Comparison of ENCODE assay signal across 1 cellular context in the genomic region with DNA sequence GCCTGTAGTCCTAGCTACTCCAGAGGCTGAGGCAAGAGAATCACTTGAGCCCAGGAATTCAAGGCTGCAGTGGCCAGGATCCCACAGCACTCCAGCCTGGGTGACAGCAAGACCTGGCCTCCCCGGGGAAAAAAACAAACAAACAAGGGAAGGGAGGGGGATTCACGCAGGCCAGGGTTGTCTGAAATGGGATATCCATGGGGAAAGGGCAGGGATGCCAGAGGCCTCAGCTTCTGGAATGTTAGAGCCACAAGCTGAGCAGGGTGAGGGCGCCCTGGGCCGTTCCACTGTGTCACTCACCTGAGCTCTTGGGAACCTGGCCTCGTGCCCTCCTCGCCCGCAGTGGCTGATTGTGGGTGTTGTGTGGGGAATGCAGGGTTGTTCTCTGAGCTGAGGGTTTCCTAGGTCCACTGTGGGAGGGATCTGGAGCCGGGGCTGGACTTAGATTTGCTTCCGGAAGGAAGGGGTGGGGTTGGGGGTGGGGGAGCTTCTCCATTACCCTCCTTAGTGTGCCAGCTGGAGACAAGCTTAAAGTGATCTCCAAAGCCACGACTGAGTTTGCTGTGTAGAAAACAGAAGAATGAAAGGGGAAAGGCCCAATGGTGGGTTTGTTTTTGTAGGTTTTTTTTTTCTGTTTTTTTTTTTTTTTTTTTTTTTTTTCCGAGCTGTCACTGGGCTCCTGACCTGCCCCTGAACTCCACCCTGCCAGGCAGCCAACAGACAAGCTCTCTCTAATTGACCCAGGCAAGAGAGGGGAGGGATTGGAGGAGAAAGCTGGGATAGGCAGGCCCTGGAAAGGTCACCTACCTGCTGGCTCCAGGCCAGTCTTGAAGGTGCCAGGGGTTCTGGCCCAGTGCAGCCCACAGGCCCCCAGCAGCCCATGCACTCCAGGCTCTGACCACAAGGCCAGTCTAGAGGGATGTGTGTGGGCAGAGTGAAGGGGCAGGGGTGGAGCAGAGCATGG.
A peak's percentile ranks its signal among the peaks of the same experiment; 100 is the strongest.
TF ChIP-seq lines count a peak whose summit lies in the region.

A gene (minus strand): TSS at position 414 of the 964 bp plus-strand sequence. CDS start 1,189 bp downstream, outside the sequence.

TF ChIP-seq in HepG2, 621 proteins besides CTCF, POLR2A, EP300 and RAD21 (continued from another document):
- 0 out of 4 replicates have a peak, but pooled peaks of 1 of the 2 experiments have one; percentile 5 for TF ChIP-seq MAFK (conservative IDR thresholded peaks at IDR 0.05 in 1 of 2, IDR thresholded peaks at IDR 0.05 in 1 of 2; ENCODE audit: low read length in 2 of 2)
- TF ChIP-seq, protein P1, sequence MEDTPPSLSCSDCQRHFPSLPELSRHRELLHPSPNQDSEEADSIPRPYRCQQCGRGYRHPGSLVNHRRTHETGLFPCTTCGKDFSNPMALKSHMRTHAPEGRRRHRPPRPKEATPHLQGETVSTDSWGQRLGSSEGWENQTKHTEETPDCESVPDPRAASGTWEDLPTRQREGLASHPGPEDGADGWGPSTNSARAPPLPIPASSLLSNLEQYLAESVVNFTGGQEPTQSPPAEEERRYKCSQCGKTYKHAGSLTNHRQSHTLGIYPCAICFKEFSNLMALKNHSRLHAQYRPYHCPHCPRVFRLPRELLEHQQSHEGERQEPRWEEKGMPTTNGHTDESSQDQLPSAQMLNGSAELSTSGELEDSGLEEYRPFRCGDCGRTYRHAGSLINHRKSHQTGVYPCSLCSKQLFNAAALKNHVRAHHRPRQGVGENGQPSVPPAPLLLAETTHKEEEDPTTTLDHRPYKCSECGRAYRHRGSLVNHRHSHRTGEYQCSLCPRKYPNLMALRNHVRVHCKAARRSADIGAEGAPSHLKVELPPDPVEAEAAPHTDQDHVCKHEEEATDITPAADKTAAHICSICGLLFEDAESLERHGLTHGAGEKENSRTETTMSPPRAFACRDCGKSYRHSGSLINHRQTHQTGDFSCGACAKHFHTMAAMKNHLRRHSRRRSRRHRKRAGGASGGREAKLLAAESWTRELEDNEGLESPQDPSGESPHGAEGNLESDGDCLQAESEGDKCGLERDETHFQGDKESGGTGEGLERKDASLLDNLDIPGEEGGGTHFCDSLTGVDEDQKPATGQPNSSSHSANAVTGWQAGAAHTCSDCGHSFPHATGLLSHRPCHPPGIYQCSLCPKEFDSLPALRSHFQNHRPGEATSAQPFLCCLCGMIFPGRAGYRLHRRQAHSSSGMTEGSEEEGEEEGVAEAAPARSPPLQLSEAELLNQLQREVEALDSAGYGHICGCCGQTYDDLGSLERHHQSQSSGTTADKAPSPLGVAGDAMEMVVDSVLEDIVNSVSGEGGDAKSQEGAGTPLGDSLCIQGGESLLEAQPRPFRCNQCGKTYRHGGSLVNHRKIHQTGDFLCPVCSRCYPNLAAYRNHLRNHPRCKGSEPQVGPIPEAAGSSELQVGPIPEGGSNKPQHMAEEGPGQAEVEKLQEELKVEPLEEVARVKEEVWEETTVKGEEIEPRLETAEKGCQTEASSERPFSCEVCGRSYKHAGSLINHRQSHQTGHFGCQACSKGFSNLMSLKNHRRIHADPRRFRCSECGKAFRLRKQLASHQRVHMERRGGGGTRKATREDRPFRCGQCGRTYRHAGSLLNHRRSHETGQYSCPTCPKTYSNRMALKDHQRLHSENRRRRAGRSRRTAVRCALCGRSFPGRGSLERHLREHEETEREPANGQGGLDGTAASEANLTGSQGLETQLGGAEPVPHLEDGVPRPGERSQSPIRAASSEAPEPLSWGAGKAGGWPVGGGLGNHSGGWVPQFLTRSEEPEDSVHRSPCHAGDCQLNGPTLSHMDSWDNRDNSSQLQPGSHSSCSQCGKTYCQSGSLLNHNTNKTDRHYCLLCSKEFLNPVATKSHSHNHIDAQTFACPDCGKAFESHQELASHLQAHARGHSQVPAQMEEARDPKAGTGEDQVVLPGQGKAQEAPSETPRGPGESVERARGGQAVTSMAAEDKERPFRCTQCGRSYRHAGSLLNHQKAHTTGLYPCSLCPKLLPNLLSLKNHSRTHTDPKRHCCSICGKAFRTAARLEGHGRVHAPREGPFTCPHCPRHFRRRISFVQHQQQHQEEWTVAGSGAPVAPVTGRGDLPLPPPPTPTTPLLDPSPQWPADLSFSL (CRISPR knock-in tag; IDR thresholded peaks at IDR 0.05), result no peak
- no peak for TF ChIP-seq SMC3 (IDR thresholded peaks at IDR 0.05; ENCODE audit: low read length)
- TF ChIP-seq ZNF878 (CRISPR knock-in tag; IDR thresholded peaks at IDR 0.05), result peak; percentile 58; the same call in 1 of the 2 replicates
- TF ChIP-seq, protein P2, sequence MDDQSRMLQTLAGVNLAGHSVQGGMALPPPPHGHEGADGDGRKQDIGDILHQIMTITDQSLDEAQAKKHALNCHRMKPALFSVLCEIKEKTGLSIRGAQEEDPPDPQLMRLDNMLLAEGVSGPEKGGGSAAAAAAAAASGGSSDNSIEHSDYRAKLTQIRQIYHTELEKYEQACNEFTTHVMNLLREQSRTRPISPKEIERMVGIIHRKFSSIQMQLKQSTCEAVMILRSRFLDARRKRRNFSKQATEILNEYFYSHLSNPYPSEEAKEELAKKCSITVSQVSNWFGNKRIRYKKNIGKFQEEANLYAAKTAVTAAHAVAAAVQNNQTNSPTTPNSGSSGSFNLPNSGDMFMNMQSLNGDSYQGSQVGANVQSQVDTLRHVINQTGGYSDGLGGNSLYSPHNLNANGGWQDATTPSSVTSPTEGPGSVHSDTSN (CRISPR knock-in tag; IDR thresholded peaks at IDR 0.05; ENCODE audit: borderline replicate concordance), result no peak
- TF ChIP-seq TP53 (CRISPR knock-in tag; conservative IDR thresholded peaks at IDR 0.05), result no peak
- peak; percentile 87; the same call in 1 of the 2 replicates for TF ChIP-seq EEA1 (CRISPR knock-in tag; IDR thresholded peaks at IDR 0.05; ENCODE audit: borderline replicate concordance)
- TF ChIP-seq ZNF282 (IDR thresholded peaks at IDR 0.05; ENCODE audit: partially characterized antibody), result no peak
- TF ChIP-seq HMG20B (CRISPR knock-in tag; conservative IDR thresholded peaks at IDR 0.05), result no peak
- peak; percentile 12; the same call in 1 of the 2 replicates for TF ChIP-seq RFXAP (CRISPR knock-in tag; IDR thresholded peaks at IDR 0.05; ENCODE audit: borderline replicate concordance)
- no peak for TF ChIP-seq ZNF782 (CRISPR knock-in tag; IDR thresholded peaks at IDR 0.05; ENCODE audit: borderline replicate concordance)
- no peak for TF ChIP-seq AHR (CRISPR knock-in tag; IDR thresholded peaks at IDR 0.05)
- no peak for TF ChIP-seq POLR2AphosphoS2 (IDR thresholded peaks at IDR 0.05; ENCODE audit: low read depth, low read length)
- TF ChIP-seq NFIB (CRISPR knock-in tag; IDR thresholded peaks at IDR 0.05; ENCODE audit: borderline replicate concordance), result no peak
- no peak for TF ChIP-seq MED13 (CRISPR knock-in tag; IDR thresholded peaks at IDR 0.05)
- peak; percentile 48; the same call in 1 of the 2 replicates for TF ChIP-seq ZNF616 (CRISPR knock-in tag; IDR thresholded peaks at IDR 0.05; ENCODE audit: low read depth)
- no peak for TF ChIP-seq ZNF569 (CRISPR knock-in tag; IDR thresholded peaks at IDR 0.05; ENCODE audit: borderline replicate concordance)
- no peak for TF ChIP-seq ISL2 (CRISPR knock-in tag; IDR thresholded peaks at IDR 0.05)
- TF ChIP-seq ZNF776 (CRISPR knock-in tag; IDR thresholded peaks at IDR 0.05), result no peak
- TF ChIP-seq AGO2 (optimal IDR thresholded peaks at IDR 0.05; ENCODE audit: low read depth, low read length), result no peak
- TF ChIP-seq RXRA (CRISPR knock-in tag; IDR thresholded peaks at IDR 0.05), result peak; percentile 79
- TF ChIP-seq ZSCAN25 (CRISPR knock-in tag; IDR thresholded peaks at IDR 0.05), result peak; percentile 83
- TF ChIP-seq, protein P3, sequence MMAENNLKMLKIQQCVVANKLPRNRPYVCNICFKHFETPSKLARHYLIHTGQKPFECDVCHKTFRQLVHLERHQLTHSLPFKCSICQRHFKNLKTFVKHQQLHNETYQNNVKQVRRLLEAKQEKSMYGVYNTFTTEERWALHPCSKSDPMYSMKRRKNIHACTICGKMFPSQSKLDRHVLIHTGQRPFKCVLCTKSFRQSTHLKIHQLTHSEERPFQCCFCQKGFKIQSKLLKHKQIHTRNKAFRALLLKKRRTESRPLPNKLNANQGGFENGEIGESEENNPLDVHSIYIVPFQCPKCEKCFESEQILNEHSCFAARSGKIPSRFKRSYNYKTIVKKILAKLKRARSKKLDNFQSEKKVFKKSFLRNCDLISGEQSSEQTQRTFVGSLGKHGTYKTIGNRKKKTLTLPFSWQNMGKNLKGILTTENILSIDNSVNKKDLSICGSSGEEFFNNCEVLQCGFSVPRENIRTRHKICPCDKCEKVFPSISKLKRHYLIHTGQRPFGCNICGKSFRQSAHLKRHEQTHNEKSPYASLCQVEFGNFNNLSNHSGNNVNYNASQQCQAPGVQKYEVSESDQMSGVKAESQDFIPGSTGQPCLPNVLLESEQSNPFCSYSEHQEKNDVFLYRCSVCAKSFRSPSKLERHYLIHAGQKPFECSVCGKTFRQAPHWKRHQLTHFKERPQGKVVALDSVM (CRISPR knock-in tag; IDR thresholded peaks at IDR 0.05), result peak; percentile 47; the same call in 1 of the 2 replicates
- no peak for TF ChIP-seq NONO (IDR thresholded peaks at IDR 0.05)
- peak; percentile 76 for TF ChIP-seq NONO (CRISPR knock-in tag; conservative IDR thresholded peaks at IDR 0.05)
- TF ChIP-seq, protein P4, sequence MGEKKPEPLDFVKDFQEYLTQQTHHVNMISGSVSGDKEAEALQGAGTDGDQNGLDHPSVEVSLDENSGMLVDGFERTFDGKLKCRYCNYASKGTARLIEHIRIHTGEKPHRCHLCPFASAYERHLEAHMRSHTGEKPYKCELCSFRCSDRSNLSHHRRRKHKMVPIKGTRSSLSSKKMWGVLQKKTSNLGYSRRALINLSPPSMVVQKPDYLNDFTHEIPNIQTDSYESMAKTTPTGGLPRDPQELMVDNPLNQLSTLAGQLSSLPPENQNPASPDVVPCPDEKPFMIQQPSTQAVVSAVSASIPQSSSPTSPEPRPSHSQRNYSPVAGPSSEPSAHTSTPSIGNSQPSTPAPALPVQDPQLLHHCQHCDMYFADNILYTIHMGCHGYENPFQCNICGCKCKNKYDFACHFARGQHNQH (CRISPR knock-in tag; IDR thresholded peaks at IDR 0.05), result no peak; the same call in 1 of the 2 replicates
- no peak for TF ChIP-seq PRPF4 (IDR thresholded peaks at IDR 0.05; ENCODE audit: low read depth, low read length, poor library complexity, severe bottlenecking)
- no peak for TF ChIP-seq ZNF510 (CRISPR knock-in tag; IDR thresholded peaks at IDR 0.05; ENCODE audit: low read depth)
- TF ChIP-seq, protein P5, sequence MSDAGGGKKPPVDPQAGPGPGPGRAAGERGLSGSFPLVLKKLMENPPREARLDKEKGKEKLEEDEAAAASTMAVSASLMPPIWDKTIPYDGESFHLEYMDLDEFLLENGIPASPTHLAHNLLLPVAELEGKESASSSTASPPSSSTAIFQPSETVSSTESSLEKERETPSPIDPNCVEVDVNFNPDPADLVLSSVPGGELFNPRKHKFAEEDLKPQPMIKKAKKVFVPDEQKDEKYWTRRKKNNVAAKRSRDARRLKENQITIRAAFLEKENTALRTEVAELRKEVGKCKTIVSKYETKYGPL (CRISPR knock-in tag; IDR thresholded peaks at IDR 0.05), result no peak
- TF ChIP-seq KDM4B (CRISPR knock-in tag; IDR thresholded peaks at IDR 0.05), result no peak
- no peak for TF ChIP-seq FOXP1 (IDR thresholded peaks at IDR 0.05)
- no peak; the same call in none of the 2 replicates for TF ChIP-seq FOXP1 (CRISPR knock-in tag; IDR thresholded peaks at IDR 0.05)
- TF ChIP-seq HOXA5 (CRISPR knock-in tag; IDR thresholded peaks at IDR 0.05), result peak; percentile 45
- no peak for TF ChIP-seq WIZ (CRISPR knock-in tag; IDR thresholded peaks at IDR 0.05)
